ENCODE assay signal across 14 cellular contexts in the genomic region with DNA sequence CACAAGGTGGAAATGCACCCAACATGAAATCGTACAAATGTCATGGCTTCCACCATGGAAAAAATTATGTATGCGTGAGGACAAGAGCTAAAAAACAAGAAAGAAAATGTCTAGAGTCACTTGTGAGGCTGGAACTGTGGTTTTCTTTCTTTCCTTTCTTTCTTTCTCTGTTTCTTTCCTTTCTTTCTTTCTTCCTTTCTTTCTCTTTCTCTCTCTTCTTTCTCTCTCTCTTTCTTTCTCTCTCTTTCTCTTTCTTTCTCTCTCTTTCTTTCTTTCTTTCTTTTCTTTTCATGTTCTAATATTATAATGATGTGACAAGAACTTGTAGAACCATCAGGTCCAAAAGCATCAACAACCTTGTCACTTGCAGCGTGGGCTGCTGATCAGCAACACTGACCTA. TPM values are rescaled to one million over a fixed set of nuclear protein-coding genes. Genes with fewer than 3 reads are reported as not detected.
DNase-seq lines count a peak whose midpoint lies in the region; ATAC-seq and TF ChIP-seq lines count a peak whose summit lies in the region.
"Had no signal": no experiment of that assay in that cellular context is flagged by ENCODE, and none has a peak within 500 bp of the region (broad histone marks: within the 10 kb centered on the region; RNA-seq: fewer than 3 reads in every experiment).

No MANE protein-coding gene starts in this region.

- TF ChIP-seq POLR2A in sigmoid colon (IDR thresholded peaks at IDR 0.05), result no peak

- H3K36me3 ChIP-seq in sigmoid colon, result no peaks in the 10 kb centered on the region

- H3K9me3 ChIP-seq in sigmoid colon, result no peaks in the 10 kb centered on the region

- intact Hi-C loops in CD14-positive monocyte (cut with micrococcal nuclease) (no loop called here), sigmoid colon (cut with DNase I) (no loop called here)

- TF ChIP-seq CTCF in CD14-positive monocyte (IDR thresholded peaks at IDR 0.05) (no peak), HL-60 (IDR thresholded peaks at IDR 0.05; ENCODE audit: insufficient read depth, low read length) (no peak), sigmoid colon (IDR thresholded peaks at IDR 0.05) (no peak)

- peak overlapping the region; percentile 85 to 91 for H3K4me3 Mint-ChIP-seq in CD14-positive monocyte
- H3K4me3 Mint-ChIP-seq in activated naive CD8-positive, alpha-beta T cell, result peak overlapping the region; percentile 86
- peak overlapping the region in 7 of 8 donors; percentile 10 to 90 (median 86) for H3K4me3 Mint-ChIP-seq in naive B cell

- no peaks in the 10 kb centered on the region for H3K27me3 ChIP-seq in HL-60 (ENCODE audit: insufficient read depth, poor library complexity, severe bottlenecking)
- peaks cover 4 to 25% (median 6%) of the 10 kb centered on the region in 3 donors for H3K27me3 ChIP-seq in sigmoid colon

- H3K27ac ChIP-seq in HL-60 (replicated peaks) (peak overlapping the region; percentile 92), sigmoid colon (no peak overlapping the region)

- 80 to 94% methylated on average over 3 of the region's 3 CpGs for WGBS in sigmoid colon, 2 donors

- H3K4me1 Mint-ChIP-seq in CD14-positive monocyte (peaks cover 39% of the 10 kb centered on the region), naive B cell (peaks cover 28 to 35% (median 33%) of the 10 kb centered on the region in 3 donors)
- H3K4me1 Mint-ChIP-seq in activated naive CD8-positive, alpha-beta T cell (ENCODE audit: low read depth), result peaks cover 30% of the 10 kb centered on the region

- H3K9me3 Mint-ChIP-seq in CD14-positive monocyte (peaks cover under 1 to 12% (median 7%) of the 10 kb centered on the region in 7 donors), naive B cell (peaks cover 0 to 3% (median under 1%) of the 10 kb centered on the region in 7 donors)
- no peaks in the 10 kb centered on the region for H3K9me3 Mint-ChIP-seq in activated naive CD8-positive, alpha-beta T cell (ENCODE audit: low read depth)

- H3K36me3 Mint-ChIP-seq in CD14-positive monocyte, result peaks cover 0 to 4% of the 10 kb centered on the region in 2 donors
- peaks cover 2% of the 10 kb centered on the region for H3K36me3 Mint-ChIP-seq in activated naive CD8-positive, alpha-beta T cell
- peaks cover 4 to 13% of the 10 kb centered on the region in 2 donors for H3K36me3 Mint-ChIP-seq in naive B cell

- ATAC-seq in naive B cell (ENCODE audit: low read depth in 2 of 2) (no peak), GM21576 (IDR thresholded peaks at IDR 0.05; ENCODE audit: unreplicated experiment) (no peak)

- peak overlapping the region in 2 of 7 donors; percentile 46 to 89 for H3K27ac Mint-ChIP-seq in CD14-positive monocyte
- peak overlapping the region; percentile 72 for H3K27ac Mint-ChIP-seq in activated naive CD8-positive, alpha-beta T cell
- peak overlapping the region in 1 of 6 donors; percentile 36 for H3K27ac Mint-ChIP-seq in naive B cell

- peaks cover 0 to 13% (median 4%) of the 10 kb centered on the region in 4 donors for H3K4me1 ChIP-seq in sigmoid colon

- DNase-seq in CD14-positive monocyte (ENCODE audit: low spot score), result no peak
- no peak for DNase-seq in HL-60 (ENCODE audit: low read depth in 1 of 2, low spot score in 1 of 2)
- no peak for DNase-seq in naive B cell
- no peak for DNase-seq in sigmoid colon
- DNase-seq in retina, result no peak
- no peak for DNase-seq in NCI-H1417 treated with DMSO at 0.1 percent for 48 hours (lab: John Stamatoyannopoulos, UW)
- DNase-seq: activated CD4-positive, alpha-beta T cell treated with anti-CD3 and anti-CD28 coated beads, Interleukin-2, amount 50 U/mL, for 1 hour; activated naive CD4-positive, alpha-beta T cell treated with Interleukin-2 at 50 U/mL for 16 hours; C1 segment of cervical spinal cord; mesendoderm; NCI-H146; NCI-H526 had no signal

- TF ChIP-seq EP300 in sigmoid colon (IDR thresholded peaks at IDR 0.05), result no peak

- H3K27me3 Mint-ChIP-seq in CD14-positive monocyte (ENCODE audit: low read depth in 3 of 3) (peaks cover 3 to 10% (median 5%) of the 10 kb centered on the region in 3 donors), naive B cell (peaks cover 18 to 45% (median 28%) of the 10 kb centered on the region in 3 donors)
- peaks cover 28% of the 10 kb centered on the region for H3K27me3 Mint-ChIP-seq in activated naive CD8-positive, alpha-beta T cell

- H3K4me3 ChIP-seq in HL-60 (replicated peaks; ENCODE audit: insufficient read depth, low read length) (peak overlapping the region; percentile 43), sigmoid colon (no peak overlapping the region)

RNA-seq across cellular contexts. Expression of a gene that starts 28.4 kb away (rescaled TPM):
- under 1 TPM in 1 of 2 donors, not detected in 1; 0.05 TPM for polyA plus RNA-seq in CD14-positive monocyte
- polyA plus RNA-seq in naive B cell (ENCODE audit: low read depth in 6 of 6), result not detected
- total RNA-seq in sigmoid colon, result 1 to 10 TPM in 1 of 4 donors, under 1 TPM in 3; 0.28 to 1.4 (median 0.83) TPM
- 1 to 10 TPM in 1 of 3 donors, under 1 TPM in 2; 0.60 to 1.4 (median 0.73) TPM for polyA plus RNA-seq in sigmoid colon

RNA-seq across cellular contexts. Expression of a gene that starts 52.9 kb away (rescaled TPM):
- polyA plus RNA-seq in CD14-positive monocyte (10 to 100 TPM; 42.2 to 44.0 TPM), naive B cell (ENCODE audit: low read depth in 6 of 6) (10 to 100 TPM; 39.8 to 67.0 (median 54.1) TPM), sigmoid colon (10 to 100 TPM; 19.2 to 38.7 (median 27.6) TPM)
- total RNA-seq in sigmoid colon, result 10 to 100 TPM; 31.9 to 40.0 (median 36.1) TPM
